14 cellular contexts compared by ENCODE assay signal in the genomic region with DNA sequence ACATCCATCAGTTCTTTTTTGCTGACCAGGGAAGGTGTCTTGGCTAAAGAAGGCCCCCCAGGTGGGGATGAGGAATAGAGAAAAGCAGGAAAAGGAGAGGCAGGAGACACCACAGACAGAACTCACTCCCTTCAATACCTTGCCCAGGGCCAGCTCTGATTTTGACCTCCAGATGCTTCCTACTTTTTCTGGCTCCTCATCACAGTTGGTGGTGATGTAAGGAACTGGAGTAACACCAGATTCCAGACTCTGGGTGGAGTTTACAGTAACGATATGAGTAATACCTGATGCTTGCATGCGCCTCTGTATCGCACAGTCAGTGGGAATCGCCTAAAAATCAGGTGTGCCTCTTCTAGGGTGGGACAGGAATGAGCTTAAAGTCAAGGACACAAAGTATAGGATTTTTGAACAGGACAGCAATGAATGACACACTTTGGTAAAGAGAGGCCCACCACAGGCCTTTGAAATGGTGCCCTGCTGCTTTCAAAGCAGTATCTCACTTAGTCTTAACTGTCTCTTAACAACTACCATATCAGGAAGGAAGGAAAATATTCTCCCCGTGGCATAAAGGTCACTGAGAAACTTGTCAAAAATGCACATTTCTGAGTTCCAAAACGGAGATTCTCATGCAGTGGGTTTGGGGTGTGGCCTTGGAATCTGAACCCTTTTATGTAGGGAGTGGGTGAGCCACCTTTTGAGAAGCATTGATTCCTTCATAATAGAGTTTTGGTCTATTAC.
DNase-seq lines count a peak whose midpoint lies in the region; ATAC-seq and TF ChIP-seq lines count a peak whose summit lies in the region.
"Had no signal": no experiment of that assay in that cellular context is flagged by ENCODE, and none has a peak within 500 bp of the region (broad histone marks: within the 10 kb centered on the region; RNA-seq: fewer than 3 reads in every experiment).

No MANE protein-coding gene starts in this region.

- H4K8ac ChIP-seq in IMR-90 (ENCODE audit: low read depth in 2 of 2, low read length in 2 of 2) = 0 out of 4 replicates have a peak overlapping the region, but pooled peaks of 1 of the 2 experiments have one; percentile 1

- TF ChIP-seq CTCF in IMR-90 (conservative IDR thresholded peaks at IDR 0.05; ENCODE audit: low read depth, low read length) (no peak), cardiac fibroblast (IDR thresholded peaks at IDR 0.05; ENCODE audit: low read depth, low read length) (no peak)

- H4K5ac ChIP-seq in IMR-90 (ENCODE audit: low read depth, low read length) = peak overlapping the region; percentile 10

- POLR2A ChIA-PET in IMR-90 (lab: Charles Lee; ENCODE audit: unreplicated experiment) = no interaction called here

- H3K9me1 ChIP-seq in IMR-90 (ENCODE audit: insufficient read depth, low read length) = peaks cover 23% of the 10 kb centered on the region

- H2AFZ ChIP-seq in IMR-90 (replicated peaks; ENCODE audit: low read length, poor library complexity) = no peak overlapping the region

- no peaks in the 10 kb centered on the region for H3K27me3 ChIP-seq in IMR-90 (ENCODE audit: control insufficient read depth, insufficient read depth, low read length)
- H3K27me3 ChIP-seq: sigmoid colon, upper lobe of left lung had no signal

- peaks cover 20% of the 10 kb centered on the region for H3K4me1 ChIP-seq in IMR-90 (ENCODE audit: control insufficient read depth, insufficient read depth, low read length)
- H3K4me1 ChIP-seq: upper lobe of left lung had no signal

- H3K23ac ChIP-seq in IMR-90 (ENCODE audit: low read depth, low read length) = no peak overlapping the region

- no peak overlapping the region for H3K9ac ChIP-seq in IMR-90 (ENCODE audit: low read depth, low read length)

- peak overlapping the region; percentile 55; the same call in 2 of the 3 replicates for H2BK15ac ChIP-seq in IMR-90 (ENCODE audit: low read depth, low read length)

- no peak overlapping the region for H3K56ac ChIP-seq in IMR-90 (ENCODE audit: extremely low read depth, insufficient read depth, low read length)

- H2BK5ac ChIP-seq in IMR-90 (ENCODE audit: low read depth, low read length, poor library complexity, severe bottlenecking) = no peak overlapping the region

- intact Hi-C loops in IMR-90 (cut with micrococcal nuclease) = no loop called here

- H3K36me3 ChIP-seq in IMR-90 (ENCODE audit: control insufficient read depth, insufficient read depth, low read length) = no peaks in the 10 kb centered on the region
- H3K36me3 ChIP-seq: sigmoid colon, upper lobe of left lung had no signal

- peak overlapping the region; percentile 53; the same call in 1 of the 2 replicates for H2BK120ac ChIP-seq in IMR-90 (ENCODE audit: low read depth, low read length)

- dilution Hi-C loops in IMR-90 (cut with HindIII; ENCODE audit: low sequenced_read_pairs, unreplicated experiment) = no loop called here

- CTCF ChIA-PET in IMR-90 (lab: Yijun Ruan, JAX) = no interaction called here

- H3K14ac ChIP-seq in IMR-90 (replicated peaks; ENCODE audit: low read depth, low read length) = peak overlapping the region; percentile 31

- H4K20me1 ChIP-seq in IMR-90 (ENCODE audit: insufficient read depth, low read length) = peaks cover 14% of the 10 kb centered on the region

- WGBS in IMR-90 (ENCODE audit: extremely low coverage in 2 of 2, insufficient read length in 1 of 2), 2 experiments = 100% methylated on average over 1 of the region's 6 CpGs; no CpG with 5 or more reads in 1 of the 2 experiments

- H3K4me3 ChIP-seq in IMR-90 (ENCODE audit: insufficient read depth, low read depth, low read length) (no peak overlapping the region), cardiac fibroblast (replicated peaks in 1 of 2; ENCODE audit: low read depth in 2 of 2, low read length in 2 of 2) (no peak overlapping the region)
- H3K4me3 ChIP-seq: GM12878, sigmoid colon, upper lobe of left lung had no signal

- H3K4me2 ChIP-seq in IMR-90 (ENCODE audit: low read depth, low read length) = no peak overlapping the region

- peak overlapping the region; percentile 40; the same call in 1 of the 2 replicates for H2AK5ac ChIP-seq in IMR-90 (ENCODE audit: low read depth, low read length)

- TF ChIP-seq POLR2A in IMR-90 (IDR thresholded peaks at IDR 0.05; ENCODE audit: low read depth, low read length) = no peak

- in situ Hi-C loops in IMR-90 (cut with MboI; ENCODE audit: low sequenced_read_pairs) = no loop called here

- H3K18ac ChIP-seq in IMR-90 (ENCODE audit: low read depth, low read length) = peak overlapping the region; percentile 48

- peak overlapping the region; percentile 40 for H2BK20ac ChIP-seq in IMR-90 (ENCODE audit: low read depth, low read length)

- H3K27ac ChIP-seq in IMR-90 (ENCODE audit: insufficient read depth, low read length) = no peak overlapping the region
- H3K27ac ChIP-seq: sigmoid colon, upper lobe of left lung had no signal

- DNase-seq in AG20443 (ENCODE audit: low spot score) (peak; percentile 73), IMR-90 (peak; percentile 70), cardiac fibroblast (ENCODE audit: low read depth in 2 of 2) (peak; percentile 37 to 78), kidney tubule cell (ENCODE audit: low spot score) (peak; percentile 54), NCI-H82 (lab: John Stamatoyannopoulos, UW) (no peak), cerebellum (ENCODE audit: low spot score) (no peak), NCI-H526 treated with DMSO at 0.1 percent for 48 hours (lab: John Stamatoyannopoulos, UW) (no peak), SW 1271 (lab: John Stamatoyannopoulos, UW) (no peak)
- DNase-seq: DND-41, mesendoderm, sigmoid colon, upper lobe of left lung had no signal

- H3K9me3 ChIP-seq in IMR-90 (ENCODE audit: control insufficient read depth, insufficient read depth, low read length) = peaks cover 3% of the 10 kb centered on the region; the same call in 1 of the 2 replicates
- H3K9me3 ChIP-seq: sigmoid colon, upper lobe of left lung had no signal

- no peak overlapping the region; the same call in 1 of the 2 replicates for H4K91ac ChIP-seq in IMR-90 (ENCODE audit: insufficient read depth, low read depth, low read length)

- TF ChIP-seq RAD21 in IMR-90 (IDR thresholded peaks at IDR 0.05; ENCODE audit: low read length) = no peak

- H3K4ac ChIP-seq in IMR-90 (ENCODE audit: low read depth, low read length) = 0 out of 2 replicates have a peak overlapping the region, but pooled peaks have one; percentile 13

- no peak for ATAC-seq in IMR-90 (ENCODE audit: low read depth)
- ATAC-seq: GM12878; stimulated activated effector memory CD8-positive, alpha-beta T cell treated with anti-CD3 and anti-CD28 coated beads, Interleukin-12 subunit alpha, Interleukin-12 subunit beta, amount 100 ng/mL, for 72 hours had no signal

- BruUV-seq in IMR-90 (replicated peaks; lab: Mats Ljungman, UMichigan) = no TSS peak

- H2AK9ac ChIP-seq in IMR-90 (replicated peaks; ENCODE audit: low read depth, low read length, poor library complexity) = peak overlapping the region; percentile 28

- H3K79me1 ChIP-seq in IMR-90 (ENCODE audit: low read depth in 1 of 2, low read length in 2 of 2) = no peaks in the 10 kb centered on the region

TF ChIP-seq in IMR-90, 13 proteins besides CTCF, POLR2A, EP300 and RAD21:
- 0 out of 2 replicates have a peak, but pooled peaks have one; percentile 20 for TF ChIP-seq CEBPB (IDR thresholded peaks at IDR 0.05; ENCODE audit: low read depth, low read length)
- TF ChIP-seq, protein P1, sequence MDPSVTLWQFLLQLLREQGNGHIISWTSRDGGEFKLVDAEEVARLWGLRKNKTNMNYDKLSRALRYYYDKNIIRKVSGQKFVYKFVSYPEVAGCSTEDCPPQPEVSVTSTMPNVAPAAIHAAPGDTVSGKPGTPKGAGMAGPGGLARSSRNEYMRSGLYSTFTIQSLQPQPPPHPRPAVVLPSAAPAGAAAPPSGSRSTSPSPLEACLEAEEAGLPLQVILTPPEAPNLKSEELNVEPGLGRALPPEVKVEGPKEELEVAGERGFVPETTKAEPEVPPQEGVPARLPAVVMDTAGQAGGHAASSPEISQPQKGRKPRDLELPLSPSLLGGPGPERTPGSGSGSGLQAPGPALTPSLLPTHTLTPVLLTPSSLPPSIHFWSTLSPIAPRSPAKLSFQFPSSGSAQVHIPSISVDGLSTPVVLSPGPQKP (IDR thresholded peaks at IDR 0.05; ENCODE audit: borderline replicate concordance, low read depth, low read length) = no peak
- TF ChIP-seq SMC3 (IDR thresholded peaks at IDR 0.05; ENCODE audit: low read depth, low read length) = no peak

Comparison
In these comparisons a context has a peak if more than half of its experiments do, and no peak if none do; other contexts are left out.
1. DNase-seq: peak in AG20443 (single experiment), IMR-90 (single experiment), cardiac fibroblast (2 of 2) and kidney tubule cell (single experiment); none in NCI-H82 (single experiment), cerebellum (single experiment), NCI-H526 treated with DMSO at 0.1 percent for 48 hours (single experiment) and SW 1271 (0 of 2).